ENCODE assay signal across 10 cellular contexts in the genomic region with DNA sequence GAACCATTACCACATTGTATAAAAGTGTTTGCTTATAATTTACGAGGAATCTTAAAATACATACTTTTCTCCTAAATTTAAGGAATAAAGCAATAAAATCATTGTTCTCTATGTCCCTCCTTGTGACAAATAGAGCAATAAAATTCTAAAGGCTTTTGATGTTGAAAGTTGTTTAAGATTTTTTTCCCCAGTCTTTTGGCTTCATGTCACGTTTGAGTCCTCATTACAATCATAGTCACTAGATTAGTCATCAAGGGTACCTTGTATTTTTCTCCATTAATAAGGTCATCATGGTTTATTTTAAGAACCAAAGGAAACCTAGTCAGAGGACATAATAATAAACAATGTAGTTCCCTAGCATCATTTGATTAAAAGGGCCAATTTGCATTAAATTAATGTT. TPM values are rescaled to one million over a fixed set of nuclear protein-coding genes. Genes with fewer than 3 reads are reported as not detected.
A peak's percentile ranks its signal among the peaks of the same experiment; 100 is the strongest.
DNase-seq lines count a peak whose midpoint lies in the region; ATAC-seq, FAIRE-seq and TF ChIP-seq lines count a peak whose summit lies in the region.
"Had no signal": no experiment of that assay in that cellular context is flagged by ENCODE, and none has a peak within 500 bp of the region (broad histone marks: within the 10 kb centered on the region; RNA-seq: fewer than 3 reads in every experiment).

No MANE protein-coding gene starts in this region.

- H3K36me3 Mint-ChIP-seq in MCF 10A (ENCODE audit: insufficient read depth, unreplicated experiment) (peaks cover 61% of the 10 kb centered on the region), type B pancreatic cell (peaks cover 20% of the 10 kb centered on the region)

- no peak for TF ChIP-seq POLR2A in GM18505 (IDR thresholded peaks at IDR 0.05; ENCODE audit: borderline replicate concordance, extremely low read depth, insufficient read depth, insufficient read length)

- DNase-seq in heart right ventricle (no peak), Right ventricle myocardium inferior (ENCODE audit: missing footprints) (no peak), MCF 10A (ENCODE audit: unreplicated experiment) (peak; percentile 41), kidney (no peak), type B pancreatic cell (ENCODE audit: extremely low spot score, unreplicated experiment) (no peak), NCI-H1436 treated with DMSO at 0.1 percent for 48 hours (lab: John Stamatoyannopoulos, UW) (no peak)
- DNase-seq: NCI-H1092 treated with DMSO at 0.1 percent for 48 hours; NK-92 treated with Interleukin-12 subunit alpha and Interleukin-12 subunit beta, amount 100 ng/mL, for 24 hours had no signal

- H3K27me3 ChIP-seq in heart right ventricle: no peaks in the 10 kb centered on the region

- H3K36me3 ChIP-seq in heart right ventricle: peaks cover 0 to 65% (median 38%) of the 10 kb centered on the region in 9 donors
- H3K36me3 ChIP-seq in kidney (ENCODE audit: control insufficient read depth in 1 of 2, insufficient read depth in 2 of 2, low read length in 2 of 2): peaks cover 15 to 32% of the 10 kb centered on the region in 2 donors

- CTCF ChIA-PET in MCF 10A (lab: Yijun Ruan, JAX): interaction anchor here (1.1 to 1.9 kb wide), 4 partner anchors 10 to 158 kb away, joined by 3 to 8 read pairs (median 4); no protein-coding TSS in a partner anchor

- no peaks in the 10 kb centered on the region for H3K27me3 Mint-ChIP-seq in MCF 10A (ENCODE audit: insufficient read depth, unreplicated experiment)
- peaks cover 14% of the 10 kb centered on the region for H3K27me3 Mint-ChIP-seq in type B pancreatic cell

- H3K9me3 ChIP-seq in heart right ventricle (no peaks in the 10 kb centered on the region), kidney (ENCODE audit: control insufficient read depth in 1 of 2, low read length in 2 of 2) (no peaks in the 10 kb centered on the region)

- H3K9ac ChIP-seq in kidney (ENCODE audit: low read length in 2 of 2): no peak overlapping the region

- POLR2A ChIA-PET in MCF 10A (lab: Yijun Ruan, JAX): interaction anchor here (0.9 to 2.6 kb wide), 11 partner anchors 10 to 248 kb away, joined by 3 to 23 read pairs (median 4); partner anchors contain the start of genes ELF1 and KBTBD6

- H3K9me3 Mint-ChIP-seq in MCF 10A (ENCODE audit: unreplicated experiment) (no peaks in the 10 kb centered on the region), type B pancreatic cell (no peaks in the 10 kb centered on the region)

- H3K4me3 Mint-ChIP-seq in MCF 10A (ENCODE audit: unreplicated experiment) (peak overlapping the region; percentile 23), type B pancreatic cell (peak overlapping the region; percentile 29)

- H3K27ac ChIP-seq in heart right ventricle: peak overlapping the region; percentile 19 to 98 (median 94)
- no peak overlapping the region for H3K27ac ChIP-seq in kidney (ENCODE audit: low read depth in 2 of 2, low read length in 2 of 2)

- H3K27ac Mint-ChIP-seq in MCF 10A (ENCODE audit: low read depth, unreplicated experiment) (no peak overlapping the region), type B pancreatic cell (no peak overlapping the region)

- intact Hi-C loops in heart right ventricle (cut with DNase I): loop anchor here in 6 of 10 donors (5.0 to 10.0 kb wide), 9 partner anchors 68 to 292 kb away; partner anchors contain the start of genes KBTBD6 (in 2 of the 6), KBTBD7 (in 1 of the 6), MRPS31 (in 1 of the 6) and NAA16 (in 1 of the 6)
- intact Hi-C loops in Right ventricle myocardium inferior (cut with DNase I): loop anchor here (5.0 to 10.0 kb wide), 2 partner anchors 250 to 277 kb away; partner anchors contain the start of genes NAA16 and SLC25A15
- intact Hi-C loops in MCF 10A (cut with micrococcal nuclease): loop anchor here (5.0 to 10.0 kb wide), 2 partner anchors 142 to 250 kb away; partner anchors contain the start of gene NAA16
- intact Hi-C loops in kidney (cut with DNase I): no loop called here

- H3K4me1 ChIP-seq in heart right ventricle (peaks cover 0 to 46% (median 40%) of the 10 kb centered on the region in 9 donors), kidney (ENCODE audit: control insufficient read depth in 1 of 2, insufficient read depth in 1 of 2, low read depth in 1 of 2, low read length in 2 of 2) (peaks cover 3 to 7% of the 10 kb centered on the region in 2 donors)

- ATAC-seq in heart right ventricle: no peak
- no peak for ATAC-seq in Right ventricle myocardium inferior
- no peak for ATAC-seq in HG02852 (IDR thresholded peaks at IDR 0.05; ENCODE audit: unreplicated experiment)
- ATAC-seq in GM18505 (IDR thresholded peaks at IDR 0.05; ENCODE audit: unreplicated experiment): no peak

- peak; percentile 35 for FAIRE-seq in kidney (lab: Jason Lieb, UNC)

- 51 to 59% methylated on average over 2 of the region's 2 CpGs for WGBS in heart right ventricle, 2 donors

- BruUV-seq in MCF 10A (replicated peaks; lab: Mats Ljungman, UMichigan): no TSS peak

- no peak for TF ChIP-seq CTCF in heart right ventricle (IDR thresholded peaks at IDR 0.05)
- no peak for TF ChIP-seq CTCF in MCF 10A (IDR thresholded peaks at IDR 0.05; ENCODE audit: unreplicated experiment)
- no peak for TF ChIP-seq CTCF in kidney (IDR thresholded peaks at IDR 0.05; ENCODE audit: borderline replicate concordance, extremely low read depth, insufficient read depth)
- no peak for TF ChIP-seq CTCF in type B pancreatic cell (conservative IDR thresholded peaks at IDR 0.05)

- H3K4me3 ChIP-seq in heart right ventricle (no peak overlapping the region), kidney (ENCODE audit: low read length in 2 of 2) (no peak overlapping the region)

- H3K4me1 Mint-ChIP-seq in MCF 10A (ENCODE audit: insufficient read depth, unreplicated experiment) (peaks cover 13% of the 10 kb centered on the region), type B pancreatic cell (ENCODE audit: unreplicated experiment) (peaks cover 21% of the 10 kb centered on the region)

RNA-seq across cellular contexts. Expression of gene WBP4, which starts 3.2 kb away (rescaled TPM):
- 10 to 100 TPM; 13.0 to 24.4 (median 21.8) TPM for total RNA-seq in heart right ventricle
- polyA plus RNA-seq in heart right ventricle: 10 to 100 TPM; 13.3 to 45.1 TPM
- total RNA-seq in Right ventricle myocardium inferior: 20.3 TPM
- total RNA-seq in MCF 10A (2022): 14.7 and 16.0 TPM in 2 replicates
- 9.9 TPM for total RNA-seq in kidney
- 9.6 TPM for polyA plus RNA-seq in kidney (ENCODE audit: insufficient read depth, low read depth, low replicate concordance)
- 5.6 and 7.9 TPM in 2 replicates for total RNA-seq in type B pancreatic cell (ENCODE audit: low replicate concordance)

RNA-seq across cellular contexts. Expression of gene ELF1, which starts 45.4 kb away (rescaled TPM):
- total RNA-seq in heart right ventricle: 10 to 100 TPM; 31.1 to 60.5 (median 39.5) TPM
- 10 to 100 TPM in 1 of 2 donors, 1 to 10 TPM in 1; 9.9 to 10.4 TPM for polyA plus RNA-seq in heart right ventricle
- total RNA-seq in Right ventricle myocardium inferior: 36.7 TPM
- total RNA-seq in MCF 10A (2022): 73.7 and 82.1 TPM in 2 replicates
- total RNA-seq in kidney: 95.1 TPM
- 12.0 TPM for polyA plus RNA-seq in kidney (ENCODE audit: insufficient read depth, low read depth, low replicate concordance)
- 47.4 and 97.2 TPM in 2 replicates for total RNA-seq in type B pancreatic cell (ENCODE audit: low replicate concordance)

Comparison
In these comparisons a context has a peak if more than half of its experiments do, and no peak if none do; other contexts are left out.
1. H3K27ac ChIP-seq: peak in heart right ventricle (10 of 10); none in kidney (0 of 2).